10 cellular contexts compared by ENCODE assay signal in genomic region chr17:2724783-2725164, GRCh38. TPM values are rescaled to one million over a fixed set of nuclear protein-coding genes. Genes with fewer than 3 reads are reported as not detected.
A peak's percentile ranks its signal among the peaks of the same experiment; 100 is the strongest.
DNase-seq lines count a peak whose midpoint lies in the region; TF ChIP-seq lines count a peak whose summit lies in the region.
"Had no signal": no experiment of that assay in that cellular context is flagged by ENCODE, and none has a peak within 500 bp of the region (broad histone marks: within the 10 kb centered on the region; RNA-seq: fewer than 3 reads in every experiment).

No MANE protein-coding gene starts in this region.

- H3K27me3 Mint-ChIP-seq in MCF 10A (ENCODE audit: insufficient read depth, unreplicated experiment): peaks cover 24% of the 10 kb centered on the region

- TF ChIP-seq POLR2A in breast epithelium (IDR thresholded peaks at IDR 0.05): no peak

- H3K9me3 ChIP-seq in breast epithelium (no peaks in the 10 kb centered on the region), adipocyte (ENCODE audit: control insufficient read depth, low read length) (no peaks in the 10 kb centered on the region)

- H3K4me3 ChIP-seq in breast epithelium: peak overlapping the region; percentile 20 to 66 (median 47)
- no peak overlapping the region for H3K4me3 ChIP-seq in adipocyte (ENCODE audit: low read length)

- no peaks in the 10 kb centered on the region for H3K36me3 ChIP-seq in breast epithelium
- H3K36me3 ChIP-seq in adipocyte (ENCODE audit: control insufficient read depth, insufficient read depth, low read length, severe bottlenecking): no peaks in the 10 kb centered on the region

- peaks cover 0 to 4% of the 10 kb centered on the region in 2 donors for H3K27me3 ChIP-seq in breast epithelium
- peaks cover 37% of the 10 kb centered on the region for H3K27me3 ChIP-seq in adipocyte (replicated peaks; ENCODE audit: control insufficient read depth, insufficient read depth, low read length)

- no peaks in the 10 kb centered on the region for H3K36me3 Mint-ChIP-seq in MCF 10A (ENCODE audit: insufficient read depth, unreplicated experiment)

- POLR2A ChIA-PET in MCF 10A (lab: Yijun Ruan, JAX): no interaction called here

- H3K27ac ChIP-seq in breast epithelium: no peak overlapping the region
- H3K27ac ChIP-seq: C4-2B had no signal

- intact Hi-C loops in breast epithelium (cut with DNase I; ENCODE audit: low total_unique reads) (no loop called here), MCF 10A (cut with micrococcal nuclease) (no loop called here)

- no peak for TF ChIP-seq CTCF in breast epithelium (IDR thresholded peaks at IDR 0.05)
- TF ChIP-seq CTCF in MCF 10A (IDR thresholded peaks at IDR 0.05; ENCODE audit: unreplicated experiment): no peak

- no peaks in the 10 kb centered on the region for H3K9me3 Mint-ChIP-seq in MCF 10A (ENCODE audit: unreplicated experiment)

- no peak overlapping the region for H3K4me3 Mint-ChIP-seq in MCF 10A (ENCODE audit: unreplicated experiment)

- H3K4me1 Mint-ChIP-seq in MCF 10A (ENCODE audit: insufficient read depth, unreplicated experiment): no peaks in the 10 kb centered on the region

- H3K4me1 ChIP-seq in breast epithelium (no peaks in the 10 kb centered on the region), adipocyte (ENCODE audit: control insufficient read depth, insufficient read depth, low read length) (no peaks in the 10 kb centered on the region)

- DNase-seq in breast epithelium (ENCODE audit: low spot score in 2 of 2): no peak
- no peak for DNase-seq in MCF 10A (ENCODE audit: unreplicated experiment)
- peak; percentile 47 for DNase-seq in adipocyte (ENCODE audit: low read depth)
- peak; percentile 91 for DNase-seq in iPS-NIHi11 (ENCODE audit: low spot score)
- peak; percentile 41 to 54 for DNase-seq in stimulated activated CD4-positive, alpha-beta T cell treated with anti-CD3 and anti-CD28 coated beads, Interleukin-4, amount 100 ng/mL, for 4 hours
- DNase-seq in NCI-H82 treated with DMSO at 0.1 percent for 48 hours (lab: John Stamatoyannopoulos, UW; ENCODE audit: unreplicated experiment): no peak
- DNase-seq in GDM1 (lab: John Stamatoyannopoulos, UW): no peak
- no peak for DNase-seq in mesenteric fat pad (ENCODE audit: low spot score)

- BruUV-seq in MCF 10A (replicated peaks; lab: Mats Ljungman, UMichigan): no TSS peak

- CTCF ChIA-PET in MCF 10A (lab: Yijun Ruan, JAX): interaction anchor here (0.7 kb wide), 1 partner anchor 66 kb away, joined by 3 read pairs; no protein-coding TSS in a partner anchor

- no peak overlapping the region for H3K9ac ChIP-seq in adipocyte (ENCODE audit: low read length)

- no peak overlapping the region for H3K27ac Mint-ChIP-seq in MCF 10A (ENCODE audit: low read depth, unreplicated experiment)

RNA-seq across cellular contexts. Expression of gene CLUH, which starts 13.2 kb away (rescaled TPM):
- total RNA-seq in breast epithelium: 10 to 100 TPM; 37.6 to 77.7 (median 50.6) TPM
- 66.6 and 80.4 TPM in 2 replicates for total RNA-seq in MCF 10A (2022)
- total RNA-seq in mesenteric fat pad: 149 TPM

RNA-seq across cellular contexts. Expression of gene CCDC92B, which starts 24.7 kb away (rescaled TPM):
- total RNA-seq in breast epithelium (under 1 TPM in 1 of 3 donors, not detected in 2; 0.33 TPM), MCF 10A (2022) (not detected in 2 replicates), mesenteric fat pad (0.16 TPM)
- total RNA-seq: renal cortical epithelial cell had no signal

Comparison
In these comparisons a context has a peak if more than half of its experiments do, and no peak if none do; other contexts are left out.
1. DNase-seq: peak in adipocyte (single experiment), iPS-NIHi11 (single experiment) and stimulated activated CD4-positive, alpha-beta T cell treated with anti-CD3 and anti-CD28 coated beads, Interleukin-4, amount 100 ng/mL, for 4 hours (2 of 2); none in breast epithelium (0 of 2), MCF 10A (single experiment), NCI-H82 treated with DMSO at 0.1 percent for 48 hours (single experiment), GDM1 (single experiment) and mesenteric fat pad (single experiment).